24 cellular contexts compared by ENCODE assay signal in genomic region chr11:8381871-8382396, GRCh38.
"Had no signal": no experiment of that assay in that cellular context is flagged by ENCODE, and none has a peak within 500 bp of the region (broad histone marks: within the 10 kb centered on the region; RNA-seq: fewer than 3 reads in every experiment).

No MANE protein-coding gene starts in this region.

- H3K27ac Mint-ChIP-seq: activated B cell treated with CpG ODN at 0.5 μM for 24 hours; activated CD8-positive, alpha-beta memory T cell treated with anti-CD3 and anti-CD28 coated beads, Interleukin-2, amount 10 ng/mL, durations not matched to agents 7 days and 5 days; activated CD8-positive, alpha-beta T cell treated with anti-CD3 and anti-CD28 coated beads, Interleukin-2, amount 10 ng/mL, durations not matched to agents 7 days and 5 days; activated naive CD4-positive, alpha-beta T cell treated with anti-CD3 and anti-CD28 coated beads, Interleukin-2, amount 50 U/mL, for 24 hours; activated naive CD8-positive, alpha-beta T cell treated with anti-CD3 and anti-CD28 coated beads, Interleukin-2, amount 50 U/mL, for 24 hours; activated T-helper 2 cell treated with anti-CD3 and anti-CD28 coated beads, Interferon-gamma antibody, Interleukin-2, Interleukin-4, amounts not matched to agents 10 μg/mL and 5 μg/mL and 100 μg/mL, durations not matched to agents 14 hours and 24 hours and 36 hours; dendritic cell treated with granulocyte-macrophage colony-stimulating factor and Interleukin-4, amounts not matched to agents 40 ng/mL and 50 ng/mL, for 4 days; immature natural killer cell; natural killer cell; stimulated activated memory B cell treated with anti-CD40 and anti-IgM and Interleukin-4, amounts not matched to agents 10 μg/mL and 1 μg/mL and 100 μg/mL, for 72 hours; T-helper 2 cell treated with Interferon-gamma antibody and Interleukin-4, amounts not matched to agents 5 μg/mL and 100 μg/mL, for 36 hours had no signal

- H3K36me3 ChIP-seq: breast epithelium, gastroesophageal sphincter, right lobe of liver, transverse colon, vagina had no signal

- H3K27me3 Mint-ChIP-seq: activated B cell treated with CpG ODN at 0.5 μM for 24 hours; activated naive CD8-positive, alpha-beta T cell treated with anti-CD3 and anti-CD28 coated beads, Interleukin-2, amount 50 U/mL, for 24 hours; dendritic cell treated with granulocyte-macrophage colony-stimulating factor and Interleukin-4, amounts not matched to agents 40 ng/mL and 50 ng/mL, for 4 days; stimulated activated memory B cell treated with anti-CD40 and anti-IgM and Interleukin-4, amounts not matched to agents 10 μg/mL and 1 μg/mL and 100 μg/mL, for 72 hours had no signal

- DNase-seq: activated B cell treated with CpG ODN at 0.5 μM for 24 hours; activated CD8-positive, alpha-beta memory T cell treated with anti-CD3 and anti-CD28 coated beads, Interleukin-2, amount 10 ng/mL, durations not matched to agents 7 days and 5 days; activated CD8-positive, alpha-beta T cell treated with anti-CD3 and anti-CD28 coated beads, Interleukin-2, amount 10 ng/mL, durations not matched to agents 7 days and 5 days; activated naive CD8-positive, alpha-beta T cell treated with anti-CD3 and anti-CD28 coated beads, Interleukin-2, amount 50 U/mL, for 24 hours; activated T-cell treated with anti-CD3 and anti-CD28 coated beads, Interleukin-2, amount 50 U/mL, for 48 hours; amygdala; central memory CD4-positive, alpha-beta T cell; effector CD8-positive, alpha-beta T cell; immature natural killer cell; natural killer cell; right lobe of liver; stimulated activated CD4-positive, alpha-beta T cell treated with anti-CD3 and anti-CD28 coated beads, Interleukin-4, amount 100 ng/mL, for 24 hours; T-helper 1 cell; testis; transverse colon had no signal

- H3K9me3 Mint-ChIP-seq: activated B cell treated with CpG ODN at 0.5 μM for 24 hours; activated naive CD4-positive, alpha-beta T cell treated with anti-CD3 and anti-CD28 coated beads, Interleukin-2, amount 50 U/mL, for 24 hours; activated naive CD8-positive, alpha-beta T cell treated with anti-CD3 and anti-CD28 coated beads, Interleukin-2, amount 50 U/mL, for 24 hours; activated T-helper 2 cell treated with anti-CD3 and anti-CD28 coated beads, Interferon-gamma antibody, Interleukin-2, Interleukin-4, amounts not matched to agents 10 μg/mL and 5 μg/mL and 100 μg/mL, durations not matched to agents 14 hours and 24 hours and 36 hours; dendritic cell treated with granulocyte-macrophage colony-stimulating factor and Interleukin-4, amounts not matched to agents 40 ng/mL and 50 ng/mL, for 4 days; immature natural killer cell; natural killer cell; stimulated activated memory B cell treated with anti-CD40 and anti-IgM and Interleukin-4, amounts not matched to agents 10 μg/mL and 1 μg/mL and 100 μg/mL, for 72 hours; T-helper 2 cell treated with Interferon-gamma antibody and Interleukin-4, amounts not matched to agents 5 μg/mL and 100 μg/mL, for 36 hours had no signal

- H3K36me3 Mint-ChIP-seq: activated CD8-positive, alpha-beta memory T cell treated with anti-CD3 and anti-CD28 coated beads, Interleukin-2, amount 10 ng/mL, durations not matched to agents 7 days and 5 days; activated naive CD4-positive, alpha-beta T cell treated with anti-CD3 and anti-CD28 coated beads, Interleukin-2, amount 50 U/mL, for 24 hours; immature natural killer cell; natural killer cell; stimulated activated memory B cell treated with anti-CD40 and anti-IgM and Interleukin-4, amounts not matched to agents 10 μg/mL and 1 μg/mL and 100 μg/mL, for 72 hours had no signal

- H3K4me3 Mint-ChIP-seq: activated B cell treated with CpG ODN at 0.5 μM for 24 hours; activated CD8-positive, alpha-beta memory T cell treated with anti-CD3 and anti-CD28 coated beads, Interleukin-2, amount 10 ng/mL, durations not matched to agents 7 days and 5 days; activated CD8-positive, alpha-beta T cell treated with anti-CD3 and anti-CD28 coated beads, Interleukin-2, amount 10 ng/mL, durations not matched to agents 7 days and 5 days; activated naive CD4-positive, alpha-beta T cell treated with anti-CD3 and anti-CD28 coated beads, Interleukin-2, amount 50 U/mL, for 24 hours; activated naive CD8-positive, alpha-beta T cell treated with anti-CD3 and anti-CD28 coated beads, Interleukin-2, amount 50 U/mL, for 24 hours; dendritic cell treated with granulocyte-macrophage colony-stimulating factor and Interleukin-4, amounts not matched to agents 40 ng/mL and 50 ng/mL, for 4 days; immature natural killer cell; natural killer cell; stimulated activated memory B cell treated with anti-CD40 and anti-IgM and Interleukin-4, amounts not matched to agents 10 μg/mL and 1 μg/mL and 100 μg/mL, for 72 hours; T-helper 2 cell treated with Interferon-gamma antibody and Interleukin-4, amounts not matched to agents 5 μg/mL and 100 μg/mL, for 36 hours had no signal

- H3K9me3 ChIP-seq: breast epithelium, gastroesophageal sphincter, right lobe of liver, testis, transverse colon, vagina had no signal

- ATAC-seq: activated CD8-positive, alpha-beta memory T cell treated with anti-CD3 and anti-CD28 coated beads, Interleukin-2, amount 10 ng/mL, durations not matched to agents 7 days and 5 days; activated CD8-positive, alpha-beta T cell treated with anti-CD3 and anti-CD28 coated beads, Interleukin-2, amount 10 ng/mL, durations not matched to agents 7 days and 5 days; activated naive CD8-positive, alpha-beta T cell treated with anti-CD3 and anti-CD28 coated beads, Interleukin-2, amount 50 U/mL, for 24 hours; gastroesophageal sphincter; stimulated activated memory B cell treated with anti-CD40 and anti-IgM and Interleukin-4, amounts not matched to agents 10 μg/mL and 1 μg/mL and 100 μg/mL, for 72 hours had no signal

- H3K4me1 ChIP-seq: breast epithelium, gastroesophageal sphincter, right lobe of liver, transverse colon, vagina had no signal

- H3K27ac ChIP-seq: breast epithelium, epithelial cell of prostate, gastroesophageal sphincter, right lobe of liver, testis, transverse colon, vagina had no signal

- H3K4me3 ChIP-seq: breast epithelium, gastroesophageal sphincter, right lobe of liver, testis, transverse colon, vagina had no signal

- H3K27me3 ChIP-seq: breast epithelium, gastroesophageal sphincter, right lobe of liver, testis, transverse colon, vagina had no signal

- H3K4me1 Mint-ChIP-seq: activated CD8-positive, alpha-beta memory T cell treated with anti-CD3 and anti-CD28 coated beads, Interleukin-2, amount 10 ng/mL, durations not matched to agents 7 days and 5 days; activated naive CD4-positive, alpha-beta T cell treated with anti-CD3 and anti-CD28 coated beads, Interleukin-2, amount 50 U/mL, for 24 hours; activated naive CD8-positive, alpha-beta T cell treated with anti-CD3 and anti-CD28 coated beads, Interleukin-2, amount 50 U/mL, for 24 hours; natural killer cell had no signal
